Comparison of ENCODE assay signal across 1 cellular context in genomic region chr13:49214917-49215376, GRCh38.
TF ChIP-seq lines count a peak whose summit lies in the region.

No MANE protein-coding gene starts in this region.

TF ChIP-seq in HepG2, 621 proteins besides CTCF, POLR2A, EP300 and RAD21 (continued from another document and continues in another):
- TF ChIP-seq ZNF513 (CRISPR knock-in tag; conservative IDR thresholded peaks at IDR 0.05), result no peak
- TF ChIP-seq ZMYM3 (CRISPR knock-in tag; IDR thresholded peaks at IDR 0.05), result 0 out of 2 replicates have a peak, but pooled peaks have one; percentile 42
- peak; percentile 36; the same call in 1 of the 2 replicates for TF ChIP-seq FOXJ3 (CRISPR knock-in tag; IDR thresholded peaks at IDR 0.05; ENCODE audit: borderline replicate concordance)
- TF ChIP-seq ZNF550 (CRISPR knock-in tag; IDR thresholded peaks at IDR 0.05; ENCODE audit: borderline replicate concordance), result no peak
- 0 out of 2 replicates have a peak, but pooled peaks have one; percentile 65 for TF ChIP-seq MAF1 (CRISPR knock-in tag; IDR thresholded peaks at IDR 0.05; ENCODE audit: borderline replicate concordance)
- peak; percentile 43; the same call in 1 of the 2 replicates for TF ChIP-seq ZNF263 (CRISPR knock-in tag; IDR thresholded peaks at IDR 0.05)
- 0 out of 2 replicates have a peak, but pooled peaks have one; percentile 7 for TF ChIP-seq FOXA3 (CRISPR knock-in tag; IDR thresholded peaks at IDR 0.05)
- TF ChIP-seq NR2C2 (CRISPR knock-in tag; IDR thresholded peaks at IDR 0.05; ENCODE audit: borderline replicate concordance), result peak; percentile 78
- TF ChIP-seq ATF5 (CRISPR knock-in tag; IDR thresholded peaks at IDR 0.05; ENCODE audit: low read depth), result no peak
- no peak for TF ChIP-seq NFE2 (CRISPR knock-in tag; IDR thresholded peaks at IDR 0.05)
- no peak for TF ChIP-seq ZNF101 (CRISPR knock-in tag; IDR thresholded peaks at IDR 0.05; ENCODE audit: borderline replicate concordance, low read depth)
- TF ChIP-seq ZNF614 (CRISPR knock-in tag; IDR thresholded peaks at IDR 0.05; ENCODE audit: borderline replicate concordance), result no peak
- TF ChIP-seq MXD3 (CRISPR knock-in tag; IDR thresholded peaks at IDR 0.05), result peak; percentile 47; the same call in 1 of the 2 replicates
- no peak for TF ChIP-seq ZNF138 (CRISPR knock-in tag; IDR thresholded peaks at IDR 0.05; ENCODE audit: low read depth)
- TF ChIP-seq ZBTB33 (CRISPR knock-in tag; IDR thresholded peaks at IDR 0.05), result peak; percentile 84
- no peak for TF ChIP-seq LRRFIP1 (CRISPR knock-in tag; conservative IDR thresholded peaks at IDR 0.05)
- peak; percentile 45; the same call in 1 of the 2 replicates for TF ChIP-seq ZNF225 (CRISPR knock-in tag; IDR thresholded peaks at IDR 0.05)
- TF ChIP-seq ZNF280D (CRISPR knock-in tag; IDR thresholded peaks at IDR 0.05), result peak; percentile 83; the same call in 1 of the 2 replicates
- TF ChIP-seq SETDB1 (CRISPR knock-in tag; IDR thresholded peaks at IDR 0.05; ENCODE audit: borderline replicate concordance), result no peak
- TF ChIP-seq ZNF253 (CRISPR knock-in tag; IDR thresholded peaks at IDR 0.05; ENCODE audit: borderline replicate concordance), result no peak
- 0 out of 2 replicates have a peak, but pooled peaks have one; percentile 38 for TF ChIP-seq ZSCAN20 (CRISPR knock-in tag; IDR thresholded peaks at IDR 0.05; ENCODE audit: borderline replicate concordance)
- TF ChIP-seq KLF16 (CRISPR knock-in tag; IDR thresholded peaks at IDR 0.05), result peak in 1 of 2 experiments; percentile 33; a peak in 1 of 4 replicates
- TF ChIP-seq RFX5 (IDR thresholded peaks at IDR 0.05; ENCODE audit: low read depth, low read length), result no peak
- TF ChIP-seq NCOA1 (CRISPR knock-in tag; IDR thresholded peaks at IDR 0.05), result no peak
- TF ChIP-seq ETV6 (CRISPR knock-in tag; conservative IDR thresholded peaks at IDR 0.05), result peak; percentile 79; the same call in 1 of the 2 replicates
- peak; percentile 76; the same call in 1 of the 2 replicates for TF ChIP-seq MEIS1 (CRISPR knock-in tag; IDR thresholded peaks at IDR 0.05; ENCODE audit: borderline replicate concordance)
- 0 out of 2 replicates have a peak, but pooled peaks have one; percentile 51 for TF ChIP-seq MTA1 (CRISPR knock-in tag; IDR thresholded peaks at IDR 0.05; ENCODE audit: borderline replicate concordance)
- TF ChIP-seq SCMH1 (CRISPR knock-in tag; IDR thresholded peaks at IDR 0.05; ENCODE audit: borderline replicate concordance), result no peak
- 0 out of 2 replicates have a peak, but pooled peaks have one; percentile 36 for TF ChIP-seq KMT2A (CRISPR knock-in tag; IDR thresholded peaks at IDR 0.05)
- TF ChIP-seq ZNF232 (CRISPR knock-in tag; IDR thresholded peaks at IDR 0.05; ENCODE audit: borderline replicate concordance), result 0 out of 2 replicates have a peak, but pooled peaks have one; percentile 25
- TF ChIP-seq HDAC2 (CRISPR knock-in tag; IDR thresholded peaks at IDR 0.05), result peak; percentile 67; the same call in 1 of the 2 replicates
- TF ChIP-seq MAFK (conservative IDR thresholded peaks at IDR 0.05 in 1 of 2, IDR thresholded peaks at IDR 0.05 in 1 of 2; ENCODE audit: low read length in 2 of 2), result 0 out of 4 replicates have a peak, but pooled peaks of 1 of the 2 experiments have one; percentile 9
- TF ChIP-seq ZSCAN22 (CRISPR knock-in tag; IDR thresholded peaks at IDR 0.05), result no peak
- no peak for TF ChIP-seq IRF1 (CRISPR knock-in tag; IDR thresholded peaks at IDR 0.05; ENCODE audit: low read depth)
- no peak for TF ChIP-seq GPN1 (CRISPR knock-in tag; IDR thresholded peaks at IDR 0.05; ENCODE audit: borderline replicate concordance)
- TF ChIP-seq SRSF9 (IDR thresholded peaks at IDR 0.05; ENCODE audit: borderline replicate concordance, insufficient read depth, low read depth, low read length, poor library complexity, severe bottlenecking), result no peak
- peak; percentile 81 for TF ChIP-seq CEBPB (IDR thresholded peaks at IDR 0.05; ENCODE audit: borderline replicate concordance, low read depth, low read length)
- no peak for TF ChIP-seq ZNF770 (CRISPR knock-in tag; IDR thresholded peaks at IDR 0.05)
- no peak for TF ChIP-seq ZNF883 (CRISPR knock-in tag; IDR thresholded peaks at IDR 0.05; ENCODE audit: not compliant biosample characterization)
- TF ChIP-seq HNRNPL (IDR thresholded peaks at IDR 0.05; ENCODE audit: low read depth, low read length), result peak; percentile 90
- no peak for TF ChIP-seq ZNF205 (CRISPR knock-in tag; IDR thresholded peaks at IDR 0.05)
- TF ChIP-seq ZNF724P (CRISPR knock-in tag; IDR thresholded peaks at IDR 0.05; ENCODE audit: borderline replicate concordance), result no peak
- TF ChIP-seq PHF21A (CRISPR knock-in tag; IDR thresholded peaks at IDR 0.05), result peak; percentile 75
- no peak for TF ChIP-seq RFX3 (CRISPR knock-in tag; IDR thresholded peaks at IDR 0.05)
- no peak for TF ChIP-seq BCL3 (CRISPR knock-in tag; IDR thresholded peaks at IDR 0.05)
- no peak for TF ChIP-seq MEF2D (CRISPR knock-in tag; IDR thresholded peaks at IDR 0.05)
- no peak for TF ChIP-seq ZFP37 (CRISPR knock-in tag; IDR thresholded peaks at IDR 0.05; ENCODE audit: borderline replicate concordance)
- no peak for TF ChIP-seq ZNF562 (CRISPR knock-in tag; IDR thresholded peaks at IDR 0.05; ENCODE audit: borderline replicate concordance)
- peak; percentile 76 for TF ChIP-seq CEBPG (CRISPR knock-in tag; IDR thresholded peaks at IDR 0.05)
- TF ChIP-seq SP4 (CRISPR knock-in tag; IDR thresholded peaks at IDR 0.05), result peak; percentile 66; the same call in 1 of the 2 replicates
- TF ChIP-seq RXRB (CRISPR knock-in tag; IDR thresholded peaks at IDR 0.05; ENCODE audit: borderline replicate concordance), result peak; percentile 41; the same call in 1 of the 2 replicates
- TF ChIP-seq PITX1 (CRISPR knock-in tag; IDR thresholded peaks at IDR 0.05), result peak; percentile 45
- no peak for TF ChIP-seq ZNF431 (CRISPR knock-in tag; IDR thresholded peaks at IDR 0.05; ENCODE audit: borderline replicate concordance, low read depth)
